1 cellular context compared by ENCODE assay signal in genomic region chr3:183697123-183697609, GRCh38.
TF ChIP-seq lines count a peak whose summit lies in the region.

No MANE protein-coding gene starts in this region.

TF ChIP-seq in GM23338, 12 proteins besides CTCF, POLR2A, EP300 and RAD21 (continued from another document):
- TF ChIP-seq EZH2phosphoT487 (IDR thresholded peaks at IDR 0.05; ENCODE audit: unreplicated experiment), result no peak
- TF ChIP-seq REST (IDR thresholded peaks at IDR 0.05; ENCODE audit: unreplicated experiment), result no peak
- no peak for TF ChIP-seq STAT1 (IDR thresholded peaks at IDR 0.05; ENCODE audit: unreplicated experiment)
